ENCODE assay signal across 12 cellular contexts in genomic region chr19:16668702-16669101, GRCh38. TPM values are rescaled to one million over a fixed set of nuclear protein-coding genes. Genes with fewer than 3 reads are reported as not detected.
"Had no signal": no experiment of that assay in that cellular context is flagged by ENCODE, and none has a peak within 500 bp of the region (broad histone marks: within the 10 kb centered on the region; RNA-seq: fewer than 3 reads in every experiment).

No MANE protein-coding gene starts in this region.

RNA-seq across cellular contexts. Expression of gene NWD1, which starts 50.9 kb away (rescaled TPM):
- total RNA-seq: activated CD4-positive, alpha-beta memory T cell treated with anti-CD3 and anti-CD28 coated beads for 36 hours; activated CD4-positive, alpha-beta memory T cell treated with anti-CD3 and anti-CD28 coated beads, Interleukin-2, amount 10 ng/mL, durations not matched to agents 7 days and 5 days; activated CD4-positive, alpha-beta T cell treated with anti-CD3 and anti-CD28 coated beads for 36 hours; activated CD4-positive, alpha-beta T cell treated with anti-CD3 and anti-CD28 coated beads, Interleukin-2, amount 10 ng/mL, durations not matched to agents 24 days and 14 days; activated CD4-positive, alpha-beta T cell treated with anti-CD3 and anti-CD28 coated beads, Interleukin-2, amount 10 ng/mL, durations not matched to agents 7 days and 5 days; activated CD8-positive, alpha-beta memory T cell treated with anti-CD3 and anti-CD28 coated beads for 36 hours; activated CD8-positive, alpha-beta memory T cell treated with anti-CD3 and anti-CD28 coated beads, Interleukin-2, amount 10 ng/mL, durations not matched to agents 7 days and 5 days; activated CD8-positive, alpha-beta T cell treated with anti-CD3 and anti-CD28 coated beads for 36 hours; activated CD8-positive, alpha-beta T cell treated with anti-CD3 and anti-CD28 coated beads, Interleukin-2, amount 10 ng/mL, durations not matched to agents 7 days and 5 days; T-helper 1 cell treated with Interleukin-12 subunit alpha and Interleukin-12 subunit beta and Interleukin-4 antibody, amounts not matched to agents 30 ng/mL and 1 ng/mL, for 36 hours; T-helper 2 cell treated with Interferon-gamma antibody and Interleukin-4, amounts not matched to agents 100 ng/mL and 5 ng/mL, for 36 hours; WTC11 had no signal
